8 cellular contexts compared by ENCODE assay signal in the genomic region with DNA sequence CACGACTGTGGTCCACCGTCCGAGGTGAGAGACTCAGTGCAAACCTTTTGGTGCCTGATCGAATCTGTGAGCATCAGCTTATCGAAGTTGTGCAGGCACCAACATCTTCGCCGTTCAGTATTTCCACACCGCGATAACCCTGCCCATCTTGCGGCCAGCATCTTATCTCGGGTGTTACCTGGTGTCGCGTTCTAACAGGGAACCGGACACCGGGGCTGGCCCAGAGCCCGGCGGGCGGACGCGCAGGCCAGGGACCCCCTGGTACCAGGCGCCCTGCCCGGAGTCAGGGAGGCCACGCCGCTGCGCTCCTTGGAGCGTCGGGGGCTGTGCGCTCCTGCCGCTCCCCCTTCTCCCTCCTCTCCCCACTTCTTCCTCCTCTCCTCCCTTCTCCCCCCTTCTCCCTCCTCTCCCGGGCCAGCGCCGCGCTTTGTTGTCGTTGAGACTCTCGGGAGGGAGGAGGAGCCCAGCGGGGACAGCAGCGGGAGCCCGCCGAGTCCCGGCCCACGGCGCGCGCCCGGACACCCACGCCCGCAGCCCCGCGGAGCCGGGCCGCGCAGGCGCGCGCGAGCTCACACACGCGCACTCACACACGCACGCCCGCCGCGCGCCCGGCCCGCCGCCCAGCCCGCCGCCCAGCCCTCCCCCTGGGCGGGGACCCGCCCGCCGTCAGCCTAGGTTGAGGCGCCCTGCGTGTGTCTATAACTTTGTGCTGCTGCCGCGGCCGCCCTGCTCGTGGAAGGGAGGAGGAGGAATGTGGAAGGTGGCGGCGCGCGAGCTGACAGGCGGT. TPM values are rescaled to one million over a fixed set of nuclear protein-coding genes. Genes with fewer than 3 reads are reported as not detected.
DNase-seq lines count a peak whose midpoint lies in the region; ATAC-seq and TF ChIP-seq lines count a peak whose summit lies in the region.

No MANE protein-coding gene starts in this region.

- TF ChIP-seq CTCF in fibroblast of lung (conservative IDR thresholded peaks at IDR 0.05 in 1 of 2, IDR thresholded peaks at IDR 0.05 in 1 of 2; ENCODE audit: low read depth in 1 of 2, low read length in 2 of 2) = no peak

- peak overlapping the region; percentile 86 for H3K4me2 ChIP-seq in fibroblast of lung (ENCODE audit: extremely low read depth, insufficient read depth, low read length)

- H3K79me2 ChIP-seq in fibroblast of lung (ENCODE audit: control insufficient read depth, insufficient read depth, low read length) = peaks cover 31% of the 10 kb centered on the region

- peak; percentile 70 for DNase-seq in COR-L47 (lab: John Stamatoyannopoulos, UW)
- DNase-seq in KG1 (lab: John Stamatoyannopoulos, UW) = peak; percentile 63
- peak; percentile 89 for DNase-seq in RPMI7951 (ENCODE audit: low read depth)
- peak; percentile 83 for DNase-seq in fibroblast of lung (ENCODE audit: low read depth in 2 of 2)
- peak; percentile 81 to 95 (median 89) for DNase-seq in naive thymus-derived CD8-positive, alpha-beta T cell
- peak; percentile 77 for DNase-seq in stimulated activated naive B cell treated with anti-CD40 and anti-IgM and Interleukin-4, amounts not matched to agents 10 μg/mL and 1 μg/mL and 100 μg/mL, for 72 hours

- peak; percentile 40 for ATAC-seq in GM21390 (IDR thresholded peaks at IDR 0.05; ENCODE audit: unreplicated experiment)
- peak; percentile 55 for ATAC-seq in activated T-helper 17 cell treated with anti-CD3 and anti-CD28 coated beads, Interleukin-2, amount 50 U/mL, for 72 hours (replicated peaks)
- peak; percentile 63 to 64 for ATAC-seq in naive thymus-derived CD8-positive, alpha-beta T cell
- ATAC-seq in stimulated activated naive B cell treated with anti-CD40 and anti-IgM and Interleukin-4, amounts not matched to agents 10 μg/mL and 1 μg/mL and 100 μg/mL, for 72 hours (replicated peaks) = peak; percentile 54 to 62

- peak overlapping the region; percentile 96 for H3K27ac Mint-ChIP-seq in activated T-helper 17 cell treated with anti-CD3 and anti-CD28 coated beads, Interleukin-2, amount 50 U/mL, for 72 hours
- H3K27ac Mint-ChIP-seq in naive thymus-derived CD8-positive, alpha-beta T cell = peak overlapping the region; percentile 93 to 100 (median 98)
- H3K27ac Mint-ChIP-seq in stimulated activated naive B cell treated with anti-CD40 and anti-IgM and Interleukin-4, amounts not matched to agents 10 μg/mL and 1 μg/mL and 100 μg/mL, for 72 hours = peak overlapping the region; percentile 97

- H3K27me3 ChIP-seq in fibroblast of lung (ENCODE audit: control insufficient read depth, insufficient read depth, low read length) = no peaks in the 10 kb centered on the region

- peak overlapping the region; percentile 95 for H3K27ac ChIP-seq in fibroblast of lung (ENCODE audit: insufficient read depth, low read length)

- no peaks in the 10 kb centered on the region for H3K9me3 ChIP-seq in fibroblast of lung (ENCODE audit: control insufficient read depth, insufficient read depth, low read depth, low read length)

- peaks cover 19% of the 10 kb centered on the region for H3K4me1 Mint-ChIP-seq in activated T-helper 17 cell treated with anti-CD3 and anti-CD28 coated beads, Interleukin-2, amount 50 U/mL, for 72 hours
- peaks cover 15 to 39% (median 28%) of the 10 kb centered on the region in 4 donors for H3K4me1 Mint-ChIP-seq in naive thymus-derived CD8-positive, alpha-beta T cell
- H3K4me1 Mint-ChIP-seq in stimulated activated naive B cell treated with anti-CD40 and anti-IgM and Interleukin-4, amounts not matched to agents 10 μg/mL and 1 μg/mL and 100 μg/mL, for 72 hours = peaks cover 25 to 38% of the 10 kb centered on the region in 2 donors

- POLR2A ChIA-PET in naive thymus-derived CD8-positive, alpha-beta T cell (lab: Charles Lee) = interaction anchor here (0.6 to 2.9 kb wide), 24 partner anchors 10 to 896 kb away, joined by 3 to 32 read pairs (median 4); partner anchors contain the start of genes AFG1L, ARMC2, CEP57L1 and MICAL1

- no peaks in the 10 kb centered on the region for H3K36me3 ChIP-seq in fibroblast of lung (ENCODE audit: control insufficient read depth, insufficient read depth, low read length)

- H2AFZ ChIP-seq in fibroblast of lung (ENCODE audit: low read length) = peak overlapping the region; percentile 89

- no peaks in the 10 kb centered on the region for H3K9me3 Mint-ChIP-seq in activated T-helper 17 cell treated with anti-CD3 and anti-CD28 coated beads, Interleukin-2, amount 50 U/mL, for 72 hours
- no peaks in the 10 kb centered on the region for H3K9me3 Mint-ChIP-seq in naive thymus-derived CD8-positive, alpha-beta T cell
- peaks cover 2 to 3% of the 10 kb centered on the region in 2 donors for H3K9me3 Mint-ChIP-seq in stimulated activated naive B cell treated with anti-CD40 and anti-IgM and Interleukin-4, amounts not matched to agents 10 μg/mL and 1 μg/mL and 100 μg/mL, for 72 hours

- peak overlapping the region; percentile 93 to 97 (median 96) for H3K4me3 ChIP-seq in fibroblast of lung (replicated peaks in 1 of 4; ENCODE audit: control extremely low read depth in 1 of 4, insufficient read depth in 1 of 4, low read depth in 3 of 4, low read length in 4 of 4)

- no peaks in the 10 kb centered on the region for H3K27me3 Mint-ChIP-seq in activated T-helper 17 cell treated with anti-CD3 and anti-CD28 coated beads, Interleukin-2, amount 50 U/mL, for 72 hours
- H3K27me3 Mint-ChIP-seq in naive thymus-derived CD8-positive, alpha-beta T cell = peaks cover 0 to 4% (median 0%) of the 10 kb centered on the region in 5 donors
- peaks cover 14 to 23% of the 10 kb centered on the region in 2 donors for H3K27me3 Mint-ChIP-seq in stimulated activated naive B cell treated with anti-CD40 and anti-IgM and Interleukin-4, amounts not matched to agents 10 μg/mL and 1 μg/mL and 100 μg/mL, for 72 hours

- H4K20me1 ChIP-seq in fibroblast of lung (ENCODE audit: control insufficient read depth, extremely low read depth, insufficient read depth, low read length) = no peaks in the 10 kb centered on the region

- H3K4me1 ChIP-seq in fibroblast of lung (ENCODE audit: control insufficient read depth, extremely low read depth, insufficient read depth, low read length) = peaks cover 6% of the 10 kb centered on the region

- peak overlapping the region; percentile 86 for H3K4me3 Mint-ChIP-seq in activated T-helper 17 cell treated with anti-CD3 and anti-CD28 coated beads, Interleukin-2, amount 50 U/mL, for 72 hours
- H3K4me3 Mint-ChIP-seq in naive thymus-derived CD8-positive, alpha-beta T cell = peak overlapping the region; percentile 90 to 98 (median 96)
- peak overlapping the region; percentile 87 to 88 for H3K4me3 Mint-ChIP-seq in stimulated activated naive B cell treated with anti-CD40 and anti-IgM and Interleukin-4, amounts not matched to agents 10 μg/mL and 1 μg/mL and 100 μg/mL, for 72 hours

- peaks cover 33% of the 10 kb centered on the region for H3K36me3 Mint-ChIP-seq in activated T-helper 17 cell treated with anti-CD3 and anti-CD28 coated beads, Interleukin-2, amount 50 U/mL, for 72 hours (ENCODE audit: low read depth)
- H3K36me3 Mint-ChIP-seq in naive thymus-derived CD8-positive, alpha-beta T cell = peaks cover 0 to 10% (median 0%) of the 10 kb centered on the region in 3 donors
- H3K36me3 Mint-ChIP-seq in stimulated activated naive B cell treated with anti-CD40 and anti-IgM and Interleukin-4, amounts not matched to agents 10 μg/mL and 1 μg/mL and 100 μg/mL, for 72 hours = peaks cover 12 to 17% of the 10 kb centered on the region in 2 donors

- H3K9ac ChIP-seq in fibroblast of lung (ENCODE audit: insufficient read depth, low read length) = peak overlapping the region; percentile 94

RNA-seq across cellular contexts. Expression of gene FOXO3, which starts 1.4 kb away (rescaled TPM):
- total RNA-seq in RPMI7951 (2014; rRNA removed; shearing (Covaris generic)) = 16.2 and 19.0 TPM in 2 replicates
- 10 to 100 TPM; 10.4 to 21.3 TPM for total RNA-seq in activated T-helper 17 cell treated with anti-CD3 and anti-CD28 coated beads, Interleukin-2, amount 50 U/mL, for 72 hours
- total RNA-seq in fibroblast of lung = 53.7 and 63.9 TPM in 2 replicates
- polyA plus RNA-seq in fibroblast of lung = 36.9 and 49.5 TPM in 2 replicates
- polyA plus RNA-seq in fibroblast of lung (2012) = 28.1 and 46.7 TPM in 2 replicates
- polyA minus RNA-seq in fibroblast of lung (ENCODE audit: low replicate concordance) = 241 and 323 TPM in 2 replicates
- 10 to 100 TPM; 23.2 to 24.4 TPM for total RNA-seq in naive thymus-derived CD8-positive, alpha-beta T cell
- 10 to 100 TPM; 14.5 to 18.6 (median 14.7) TPM for polyA plus RNA-seq in naive thymus-derived CD8-positive, alpha-beta T cell

Comparison
In these comparisons a context has a peak if more than half of its experiments do, and no peak if none do; other contexts are left out.
1. Peak in every context shown above with its lines: DNase-seq, ATAC-seq, H3K4me3 ChIP-seq and H3K27ac ChIP-seq.